Comparison of ENCODE assay signal across 8 cellular contexts in the genomic region with DNA sequence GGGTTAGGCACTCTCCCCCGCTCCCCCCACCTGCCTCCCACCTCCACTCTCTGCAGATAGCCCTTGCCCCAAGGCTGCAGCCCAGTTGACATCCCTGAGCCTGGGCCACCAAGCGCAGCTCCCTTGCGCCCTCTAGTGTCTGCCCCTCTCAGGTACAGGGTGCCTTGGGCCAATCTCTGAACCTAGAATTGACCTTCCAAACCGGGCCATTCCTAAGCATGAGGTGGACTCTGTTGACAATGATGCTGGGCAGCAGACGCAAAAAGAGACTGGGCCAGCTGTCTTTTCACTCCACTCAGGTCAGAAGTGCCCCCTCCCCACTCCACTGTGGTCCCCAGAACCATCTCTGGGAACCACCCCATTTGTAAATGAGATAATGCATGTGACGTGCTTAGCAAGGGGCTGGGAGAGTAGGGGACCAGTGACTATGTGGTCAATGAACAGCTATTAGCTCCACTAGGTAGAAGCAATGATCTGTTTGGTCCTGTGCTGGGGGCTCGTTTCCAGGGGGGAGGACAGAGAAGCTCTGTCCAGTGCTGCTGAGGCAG. TPM values are rescaled to one million over a fixed set of nuclear protein-coding genes. Genes with fewer than 3 reads are reported as not detected.
DNase-seq lines count a peak whose midpoint lies in the region; ATAC-seq and TF ChIP-seq lines count a peak whose summit lies in the region.

No MANE protein-coding gene starts in this region.

- peak; percentile 42 for ATAC-seq in GM18867 (IDR thresholded peaks at IDR 0.05; ENCODE audit: unreplicated experiment)
- peak; percentile 39 to 46 for ATAC-seq in naive B cell (ENCODE audit: low read depth in 2 of 2)
- peak; percentile 76 to 79 for ATAC-seq in stimulated activated naive B cell treated with anti-CD40 and anti-IgM and Interleukin-4, amounts not matched to agents 10 μg/mL and 1 μg/mL and 100 μg/mL, for 72 hours (replicated peaks)
- ATAC-seq in HG03175 (IDR thresholded peaks at IDR 0.05; ENCODE audit: unreplicated experiment), result no peak

- peak; percentile 96 for TF ChIP-seq CTCF in epithelial cell of proximal tubule (conservative IDR thresholded peaks at IDR 0.05; ENCODE audit: low read depth, low read length)

- no peak overlapping the region for H3K4me3 Mint-ChIP-seq in naive B cell
- no peak overlapping the region for H3K4me3 Mint-ChIP-seq in stimulated activated naive B cell treated with anti-CD40 and anti-IgM and Interleukin-4, amounts not matched to agents 10 μg/mL and 1 μg/mL and 100 μg/mL, for 72 hours

- H3K27ac Mint-ChIP-seq in naive B cell, result no peak overlapping the region
- H3K27ac Mint-ChIP-seq in stimulated activated naive B cell treated with anti-CD40 and anti-IgM and Interleukin-4, amounts not matched to agents 10 μg/mL and 1 μg/mL and 100 μg/mL, for 72 hours, result no peak overlapping the region

- no peaks in the 10 kb centered on the region for H3K4me1 Mint-ChIP-seq in naive B cell
- H3K4me1 Mint-ChIP-seq in stimulated activated naive B cell treated with anti-CD40 and anti-IgM and Interleukin-4, amounts not matched to agents 10 μg/mL and 1 μg/mL and 100 μg/mL, for 72 hours, result peaks cover 37 to 60% of the 10 kb centered on the region in 2 donors

- peaks cover 0 to 16% (median 8%) of the 10 kb centered on the region in 3 donors for H3K27me3 Mint-ChIP-seq in naive B cell
- H3K27me3 Mint-ChIP-seq in stimulated activated naive B cell treated with anti-CD40 and anti-IgM and Interleukin-4, amounts not matched to agents 10 μg/mL and 1 μg/mL and 100 μg/mL, for 72 hours, result no peaks in the 10 kb centered on the region

- no peak overlapping the region for H3K4me3 ChIP-seq in epithelial cell of proximal tubule (ENCODE audit: low read depth, low read length)

- DNase-seq in AG08395 (ENCODE audit: low spot score) (peak; percentile 74), NCI-H748 treated with DMSO at 0.1 percent for 48 hours (lab: John Stamatoyannopoulos, UW) (peak; percentile 2), epithelial cell of proximal tubule (ENCODE audit: low read depth) (no peak), naive B cell (peak; percentile 29)
- peak; percentile 40 to 88 (median 81) for DNase-seq in activated CD8-positive, alpha-beta memory T cell treated with anti-CD3 and anti-CD28 coated beads for 48 hours (ENCODE audit: low read depth in 2 of 3, low spot score in 2 of 3)
- DNase-seq in stimulated activated naive B cell treated with anti-CD40 and anti-IgM and Interleukin-4, amounts not matched to agents 10 μg/mL and 1 μg/mL and 100 μg/mL, for 72 hours, result peak; percentile 55

- no peaks in the 10 kb centered on the region for H3K9me3 Mint-ChIP-seq in naive B cell
- no peaks in the 10 kb centered on the region for H3K9me3 Mint-ChIP-seq in stimulated activated naive B cell treated with anti-CD40 and anti-IgM and Interleukin-4, amounts not matched to agents 10 μg/mL and 1 μg/mL and 100 μg/mL, for 72 hours

- H3K36me3 Mint-ChIP-seq in naive B cell, result no peaks in the 10 kb centered on the region
- no peaks in the 10 kb centered on the region for H3K36me3 Mint-ChIP-seq in stimulated activated naive B cell treated with anti-CD40 and anti-IgM and Interleukin-4, amounts not matched to agents 10 μg/mL and 1 μg/mL and 100 μg/mL, for 72 hours

RNA-seq across cellular contexts. Expression of a gene that starts 43.3 kb away (rescaled TPM):
- 1.2 and 2.1 TPM in 2 replicates for total RNA-seq in epithelial cell of proximal tubule
- polyA plus RNA-seq in naive B cell (ENCODE audit: low read depth in 6 of 6), result 1 to 10 TPM in 1 of 6 donors, under 1 TPM in 3, not detected in 2; 0.17 to 2.3 (median 0.38) TPM

RNA-seq across cellular contexts. Expression of a gene that starts 60.0 kb away (rescaled TPM):
- total RNA-seq in epithelial cell of proximal tubule, result 91.8 and 103 TPM in 2 replicates
- under 1 TPM; 0.06 to 0.77 (median 0.11) TPM for polyA plus RNA-seq in naive B cell (ENCODE audit: low read depth in 6 of 6)
